In genomic region chr4:8478801-8479744, GRCh38 we compare ENCODE assay signal across 1 cellular context.
TF ChIP-seq lines count a peak whose summit lies in the region.

No MANE protein-coding gene starts in this region.

TF ChIP-seq in H1, 55 proteins besides CTCF, POLR2A, EP300 and RAD21:
- TF ChIP-seq SIN3A (conservative IDR thresholded peaks at IDR 0.05 in 1 of 2, IDR thresholded peaks at IDR 0.05 in 1 of 2; ENCODE audit: low read depth in 1 of 2, low read length in 2 of 2) (no peak), HDAC6 (IDR thresholded peaks at IDR 0.05; ENCODE audit: low read depth, low read length) (no peak), RNF2 (IDR thresholded peaks at IDR 0.05; ENCODE audit: borderline replicate concordance, low read depth, low read length, missing control alignments, poor library complexity, severe bottlenecking) (no peak), MAX (IDR thresholded peaks at IDR 0.05) (no peak), TCF12 (IDR thresholded peaks at IDR 0.05; ENCODE audit: low read depth, low read length) (no peak), NRF1 (IDR thresholded peaks at IDR 0.05; ENCODE audit: low read depth, low read length) (no peak), SAP30 (IDR thresholded peaks at IDR 0.05; ENCODE audit: insufficient read depth, insufficient replicate concordance, low read length) (no peak)
